13 cellular contexts compared by ENCODE assay signal in genomic region chr1:50108497-50109073, GRCh38.
A peak's percentile ranks its signal among the peaks of the same experiment; 100 is the strongest.
DNase-seq lines count a peak whose midpoint lies in the region; ATAC-seq lines count a peak whose summit lies in the region.
"Had no signal": no experiment of that assay in that cellular context is flagged by ENCODE, and none has a peak within 500 bp of the region (broad histone marks: within the 10 kb centered on the region; RNA-seq: fewer than 3 reads in every experiment).

Gene ELAVL4 (plus strand): TSS chr1:50108920. CDS start chr1:50109190, 270 bp downstream.

- peak within 1 kb of the TSS; percentile 12 for H3K27ac ChIP-seq in caudate nucleus (ENCODE audit: low read depth, low read length)
- H3K27ac ChIP-seq: 22Rv1 had no signal

- DNase-seq in NCI-H1417 (lab: John Stamatoyannopoulos, UW) (peak; percentile 43 to 95 (median 80)), NCI-H1417 treated with DMSO at 0.1 percent for 48 hours (lab: John Stamatoyannopoulos, UW) (no peak), NCI-H446 treated with DMSO at 0.1 percent for 48 hours (lab: John Stamatoyannopoulos, UW) (peak; percentile 80), caudate nucleus (lab: John Stamatoyannopoulos, UW) (peak in 3 of 61 donors; percentile 4 to 76 (median 9)), retina (peak; percentile 68), GM19238 (ENCODE audit: insufficient read length, low spot score) (no peak)
- DNase-seq in effector CD8-positive, alpha-beta T cell (lab: John Stamatoyannopoulos, UW): no peak
- DNase-seq: GOT3; SIG-M5; stimulated activated CD4-positive, alpha-beta T cell treated with anti-CD3 and anti-CD28 coated beads, Interleukin-4, amount 100 ng/mL, for 24 hours had no signal

- no peak for ATAC-seq in HG02884 (IDR thresholded peaks at IDR 0.05; ENCODE audit: unreplicated experiment)
- ATAC-seq: GM12878 had no signal

Comparison
In these comparisons a context has a peak if more than half of its experiments do, and no peak if none do; other contexts are left out.
1. DNase-seq: peak in NCI-H1417 (3 of 3), NCI-H446 treated with DMSO at 0.1 percent for 48 hours (single experiment) and retina (single experiment); none in NCI-H1417 treated with DMSO at 0.1 percent for 48 hours (single experiment), GM19238 (single experiment) and effector CD8-positive, alpha-beta T cell (single experiment).